28 cellular contexts compared by ENCODE assay signal in genomic region chr5:68502531-68502930, GRCh38.
"Had no signal": no experiment of that assay in that cellular context is flagged by ENCODE, and none has a peak within 500 bp of the region (broad histone marks: within the 10 kb centered on the region; RNA-seq: fewer than 3 reads in every experiment).

No MANE protein-coding gene starts in this region.

- H3K9me3 Mint-ChIP-seq: natural killer cell had no signal

- DNase-seq: cortex of kidney; dorsolateral prefrontal cortex; effector CD4-positive, alpha-beta T cell; endodermal cell; foreskin melanocyte; glutamatergic neuron; heart right ventricle; hippocampal formation; islet precursor cell; kidney glomerular epithelial cell; left ventricle myocardium superior; lower lobe of right lung; natural killer cell; pancreas; right lobe of liver; small intestine; stimulated activated CD4-positive, alpha-beta T cell treated with anti-CD3 and anti-CD28 coated beads, Interleukin-15, amount 100 ng/mL, for 24 hours; stimulated activated CD4-positive, alpha-beta T cell treated with anti-CD3 and anti-CD28 coated beads, Interleukin-2, amount 100 ng/mL, for 48 hours; stimulated activated naive B cell treated with anti-CD40 and anti-IgM and Interleukin-4, amounts not matched to agents 10 μg/mL and 1 μg/mL and 100 μg/mL, for 72 hours; upper lobe of right lung; uterus had no signal

- H3K4me1 Mint-ChIP-seq: endodermal cell; memory B cell; natural killer cell; stimulated activated naive B cell treated with anti-CD40 and anti-IgM and Interleukin-4, amounts not matched to agents 10 μg/mL and 1 μg/mL and 100 μg/mL, for 72 hours had no signal

- H3K4me3 ChIP-seq: dorsolateral prefrontal cortex, heart right ventricle, lower lobe of right lung, pancreas, right lobe of liver, thoracic aorta, tibial nerve, upper lobe of right lung, uterus had no signal

- H3K4me3 Mint-ChIP-seq: endodermal cell; memory B cell; natural killer cell; stimulated activated naive B cell treated with anti-CD40 and anti-IgM and Interleukin-4, amounts not matched to agents 10 μg/mL and 1 μg/mL and 100 μg/mL, for 72 hours; stimulated activated naive CD8-positive, alpha-beta T cell treated with anti-CD3 and anti-CD28 coated beads, Interleukin-15, Interleukin-2, amounts not matched to agents 100 ng/mL and 50 ng/mL, for 24 hours had no signal

- H3K4me1 ChIP-seq: heart right ventricle, lower lobe of right lung, pancreas, right lobe of liver, upper lobe of right lung had no signal

- H3K27me3 Mint-ChIP-seq: memory B cell; stimulated activated naive CD8-positive, alpha-beta T cell treated with anti-CD3 and anti-CD28 coated beads, Interleukin-15, Interleukin-2, amounts not matched to agents 100 ng/mL and 50 ng/mL, for 24 hours had no signal

- H3K36me3 Mint-ChIP-seq: memory B cell had no signal

- H3K9me3 ChIP-seq: neutrophil, pancreas, right lobe of liver, upper lobe of right lung, uterus had no signal

- H3K27me3 ChIP-seq: dorsolateral prefrontal cortex, heart right ventricle, neutrophil, pancreas, right lobe of liver, tibial nerve, upper lobe of right lung, uterus had no signal

- ATAC-seq: esophagus mucosa; heart right ventricle; left ventricle myocardium superior; lower lobe of right lung; natural killer cell; pancreas; right lobe of liver; stimulated activated naive B cell treated with anti-CD40 and anti-IgM and Interleukin-4, amounts not matched to agents 10 μg/mL and 1 μg/mL and 100 μg/mL, for 72 hours; upper lobe of right lung had no signal

- H3K27ac ChIP-seq: epithelial cell of prostate, heart right ventricle, lower lobe of right lung, neutrophil, pancreas, right lobe of liver, thoracic aorta, tibial nerve, upper lobe of right lung, uterus had no signal

- H3K36me3 ChIP-seq: heart right ventricle, lower lobe of right lung, neutrophil, pancreas, right lobe of liver, thoracic aorta, tibial nerve, upper lobe of right lung, uterus had no signal

- H3K27ac Mint-ChIP-seq: endodermal cell; memory B cell; natural killer cell; stimulated activated naive B cell treated with anti-CD40 and anti-IgM and Interleukin-4, amounts not matched to agents 10 μg/mL and 1 μg/mL and 100 μg/mL, for 72 hours; stimulated activated naive CD8-positive, alpha-beta T cell treated with anti-CD3 and anti-CD28 coated beads, Interleukin-15, Interleukin-2, amounts not matched to agents 100 ng/mL and 50 ng/mL, for 24 hours had no signal
